Comparison of ENCODE assay signal across 17 cellular contexts in genomic region chr6:37302086-37302686, GRCh38. TPM values are rescaled to one million over a fixed set of nuclear protein-coding genes. Genes with fewer than 3 reads are reported as not detected.
DNase-seq lines count a peak whose midpoint lies in the region; ATAC-seq, FAIRE-seq and TF ChIP-seq lines count a peak whose summit lies in the region.
"Had no signal": no experiment of that assay in that cellular context is flagged by ENCODE, and none has a peak within 500 bp of the region (broad histone marks: within the 10 kb centered on the region; RNA-seq: fewer than 3 reads in every experiment).

No MANE protein-coding gene starts in this region.

- H3K79me2 ChIP-seq in K562 (ENCODE audit: control insufficient read depth, insufficient read depth, low read length): no peaks in the 10 kb centered on the region

- no peak for DNase-seq in cardiac muscle cell (ENCODE audit: low read depth in 1 of 2, low spot score in 1 of 2)
- no peak for DNase-seq in left ventricle myocardium inferior
- peak; percentile 98 for DNase-seq in OCI-M1 (lab: John Stamatoyannopoulos, UW)
- DNase-seq in K562 (ENCODE audit: extremely low read depth in 1 of 4, low spot score in 3 of 4): peak; percentile 94 to 98 (median 96)
- DNase-seq in C1 segment of cervical spinal cord (lab: John Stamatoyannopoulos, UW): no peak
- no peak for DNase-seq in GM19239 (ENCODE audit: insufficient read length, low spot score)
- no peak for DNase-seq in cerebellar cortex (ENCODE audit: low spot score)
- DNase-seq in left cardiac atrium: no peak
- DNase-seq: Caco-2, DMS153, EL, KG1, NCI-H1105, NCI-H1694, NCI-H2227 treated with DMSO at 0.1 percent for 48 hours, NCI-H524 had no signal

- 13% methylated on average over 1 of the region's 1 CpG for WGBS in K562 (ENCODE audit: insufficient coverage, low coverage, missing lambda C conversion rate)

- peak overlapping the region; percentile 67 for H3K27ac ChIP-seq in cardiac muscle cell
- H3K27ac ChIP-seq in left ventricle myocardium inferior (replicated peaks): no peak overlapping the region
- H3K27ac ChIP-seq in K562 (ENCODE audit: extremely low read depth, low read depth, low read length): no peak overlapping the region

- peaks cover 6% of the 10 kb centered on the region for H4K20me1 ChIP-seq in K562 (replicated peaks; ENCODE audit: control insufficient read depth, insufficient read depth, low read length)

- POLR2A ChIA-PET in K562 (lab: Yijun Ruan, JAX): interaction anchor here (0.8 to 2.0 kb wide), 11 partner anchors 9 to 131 kb away, joined by 3 to 25 read pairs (median 3); partner anchors contain the start of genes CMTR1, TBC1D22B and TMEM217

- intact Hi-C loops in left ventricle myocardium inferior (cut with micrococcal nuclease) (no loop called here), K562 (cut with micrococcal nuclease) (loop anchor here (1.0 to 10.0 kb wide), 3 partner anchors 12 to 537 kb away; no protein-coding TSS in a partner anchor), left cardiac atrium (cut with DNase I) (no loop called here)

- no peaks in the 10 kb centered on the region for H3K27me3 ChIP-seq in cardiac muscle cell
- no peaks in the 10 kb centered on the region for H3K27me3 ChIP-seq in left ventricle myocardium inferior (ENCODE audit: low read depth)
- H3K27me3 ChIP-seq in K562 (ENCODE audit: control insufficient read depth in 2 of 2, insufficient read depth in 2 of 2, low read length in 2 of 2): no peaks in the 10 kb centered on the region

- no peaks in the 10 kb centered on the region for H3K9me3 ChIP-seq in cardiac muscle cell (ENCODE audit: low read depth)
- H3K9me3 ChIP-seq in left ventricle myocardium inferior (replicated peaks): no peaks in the 10 kb centered on the region
- no peaks in the 10 kb centered on the region for H3K9me3 ChIP-seq in K562 (replicated peaks; ENCODE audit: control insufficient read depth, insufficient read depth, low read depth, low read length)
- H3K9me3 ChIP-seq: Caco-2 had no signal

- TF ChIP-seq EP300 in K562 (IDR thresholded peaks at IDR 0.05; ENCODE audit: low read length): peak; percentile 100

- CTCF ChIA-PET in K562 (lab: Yijun Ruan, JAX; ENCODE audit: low intra/inter-chr PET ratio): interaction anchor here (0.6 kb wide), 1 partner anchor 138 kb away, joined by 3 read pairs; no protein-coding TSS in a partner anchor

- ATAC-seq in K562 (peak; percentile 95), left cardiac atrium (no peak)
- ATAC-seq: GM23338 had no signal

- H3K36me3 ChIP-seq in cardiac muscle cell (no peaks in the 10 kb centered on the region), left ventricle myocardium inferior (peaks cover 58% of the 10 kb centered on the region), K562 (ENCODE audit: control insufficient read depth, insufficient read depth, low read length) (peaks cover 64% of the 10 kb centered on the region)

- no peaks in the 10 kb centered on the region for H3K9me1 ChIP-seq in K562 (ENCODE audit: control insufficient read depth, insufficient read depth, low read length)

- H3K4me1 ChIP-seq in cardiac muscle cell (ENCODE audit: low read depth): peaks cover 33% of the 10 kb centered on the region
- H3K4me1 ChIP-seq in left ventricle myocardium inferior: peaks cover 8% of the 10 kb centered on the region
- peaks cover 20 to 30% of the 10 kb centered on the region in 2 experiments for H3K4me1 ChIP-seq in K562 (replicated peaks in 1 of 2; ENCODE audit: control insufficient read depth in 2 of 2, insufficient read depth in 2 of 2, low read length in 2 of 2)

- H2AFZ ChIP-seq in K562 (ENCODE audit: low read depth, low read length): no peak overlapping the region
- H2AFZ ChIP-seq: GM23338 had no signal

- BruUV-seq in K562 (replicated peaks; lab: Mats Ljungman, UMichigan): no TSS peak

- no peak overlapping the region for H3K4me3 ChIP-seq in cardiac muscle cell
- no peak overlapping the region for H3K4me3 ChIP-seq in left ventricle myocardium inferior
- no peak overlapping the region for H3K4me3 ChIP-seq in K562
- H3K4me3 ChIP-seq: GM23338 had no signal

- FAIRE-seq in K562 (lab: Jason Lieb, UNC): peak; percentile 97
- no peak for FAIRE-seq in GM19239 (lab: Jason Lieb, UNC)

- H3K9ac ChIP-seq in K562 (ENCODE audit: insufficient read depth in 1 of 2, low read depth in 2 of 2, low read length in 2 of 2): no peak overlapping the region

- TF ChIP-seq POLR2A in K562 (conservative IDR thresholded peaks at IDR 0.05): no peak

- TF ChIP-seq CTCF in cardiac muscle cell (IDR thresholded peaks at IDR 0.05; ENCODE audit: low read depth, low read length) (no peak), left ventricle myocardium inferior (IDR thresholded peaks at IDR 0.05; ENCODE audit: borderline replicate concordance) (no peak), K562 (IDR thresholded peaks at IDR 0.05 in 2 of 3, conservative IDR thresholded peaks at IDR 0.05 in 1 of 3; ENCODE audit: insufficient read depth in 2 of 3, low read depth in 1 of 3, low read length in 3 of 3) (no peak)

- TF ChIP-seq RAD21 in K562 (CRISPR knock-in tag; conservative IDR thresholded peaks at IDR 0.05 in 1 of 2, IDR thresholded peaks at IDR 0.05 in 1 of 2): peak; percentile 3 to 49; a peak in 1 of 4 replicates

- in situ Hi-C loops in K562 (cut with MboI): no loop called here

- H3K4me2 ChIP-seq in K562 (ENCODE audit: insufficient read depth, low read length): peak overlapping the region; percentile 12; the same call in 1 of the 2 replicates
- H3K4me2 ChIP-seq: GM23338 had no signal

RNA-seq across cellular contexts. Expression of gene TMEM217, which starts 44.2 kb away (rescaled TPM):
- 1.3 and 3.8 TPM in 2 replicates for total RNA-seq in cardiac muscle cell
- polyA plus RNA-seq in cardiac muscle cell: 0.82 and 4.5 TPM in 2 replicates
- total RNA-seq in left ventricle myocardium inferior: 0.80 TPM
- total RNA-seq in K562 (2011; cell fraction: chromatin; rRNA removed; ENCODE audit: low replicate concordance): 9.2 and 9.3 TPM in 2 replicates
- 6.8 and 8.0 TPM in 2 replicates for total RNA-seq in K562 (2011; cell fraction: nucleolus; rRNA removed)
- total RNA-seq in K562 (2011; cell fraction: nucleoplasm; rRNA removed): 6.2 and 9.8 TPM in 2 replicates
- total RNA-seq in K562 (2014; rRNA removed): 1.3 and 1.5 TPM in 2 replicates
- 1.6 and 2.4 TPM in 2 replicates for total RNA-seq in K562 (2014; rRNA removed; fragmentation: Illumina TruSeq; extraction: Trizol)
- total RNA-seq in K562 (2015; rRNA removed; fragmentation: Illumina TruSeq; extraction: Trizol): 3.3 and 4.0 TPM in 2 replicates
- 1.9 and 2.0 TPM in 2 replicates for total RNA-seq in K562 (2021)
- polyA plus RNA-seq in K562 (2011; rRNA removed): 5.0 and 8.0 TPM in 2 replicates
- 3.3 and 5.8 TPM in 2 replicates for polyA plus RNA-seq in K562 (2011; cell fraction: cytosol; rRNA removed)
- polyA plus RNA-seq in K562 (2011; cell fraction: nucleus; rRNA removed): 3.6 and 5.0 TPM in 2 replicates
- polyA plus RNA-seq in K562 (2012): 3.2 and 3.5 TPM in 2 replicates
- polyA plus RNA-seq in K562 (2014; fragmentation: Illumina TruSeq; extraction: Trizol): 1.9 and 2.3 TPM in 2 replicates
- 1 to 10 TPM; 1.8 to 1.9 TPM for polyA plus RNA-seq in K562 (2014; fragmentation: Nextera tagmentation; extraction: Ambion mirVana)
- 2.8 and 3.5 TPM in 2 replicates for polyA plus RNA-seq in K562 (2014; rRNA removed)
- 3.4 and 4.8 TPM in 2 replicates for polyA minus RNA-seq in K562 (2011; rRNA and poly(A)+ RNA removed)
- 1.5 and 3.3 TPM in 2 replicates for polyA minus RNA-seq in K562 (2011; cell fraction: cytosol; rRNA and poly(A)+ RNA removed)
- polyA minus RNA-seq in K562 (2011; cell fraction: nucleus; rRNA and poly(A)+ RNA removed): 2.0 and 2.4 TPM in 2 replicates
- total RNA-seq in left cardiac atrium: 1 to 10 TPM in 1 of 2 donors, under 1 TPM in 1; 0.62 to 1.9 TPM
- total RNA-seq: GM23338 had no signal

RNA-seq across cellular contexts. Expression of gene TBC1D22B, which starts 44.6 kb away (rescaled TPM):
- 10.9 and 12.8 TPM in 2 replicates for total RNA-seq in cardiac muscle cell
- polyA plus RNA-seq in cardiac muscle cell: 13.3 and 14.3 TPM in 2 replicates
- total RNA-seq in left ventricle myocardium inferior: 6.1 TPM
- 32.9 and 35.9 TPM in 2 replicates for total RNA-seq in K562 (2011; cell fraction: chromatin; rRNA removed; ENCODE audit: low replicate concordance)
- total RNA-seq in K562 (2011; cell fraction: nucleolus; rRNA removed): 16.1 and 18.0 TPM in 2 replicates
- 22.4 and 25.4 TPM in 2 replicates for total RNA-seq in K562 (2011; cell fraction: nucleoplasm; rRNA removed)
- total RNA-seq in K562 (2014; rRNA removed): 10.9 and 13.0 TPM in 2 replicates
- total RNA-seq in K562 (2014; rRNA removed; fragmentation: Illumina TruSeq; extraction: Trizol): 13.5 and 13.9 TPM in 2 replicates
- 12.3 and 13.1 TPM in 2 replicates for total RNA-seq in K562 (2015; rRNA removed; fragmentation: Illumina TruSeq; extraction: Trizol)
- 16.1 and 17.2 TPM in 2 replicates for total RNA-seq in K562 (2021)
- polyA plus RNA-seq in K562 (2011; rRNA removed): 14.0 and 15.3 TPM in 2 replicates
- 11.5 and 14.7 TPM in 2 replicates for polyA plus RNA-seq in K562 (2011; cell fraction: cytosol; rRNA removed)
- polyA plus RNA-seq in K562 (2011; cell fraction: nucleus; rRNA removed): 22.4 and 24.0 TPM in 2 replicates
- polyA plus RNA-seq in K562 (2012): 12.9 and 19.1 TPM in 2 replicates
- 21.7 and 24.2 TPM in 2 replicates for polyA plus RNA-seq in K562 (2014; fragmentation: Illumina TruSeq; extraction: Trizol)
- 1 to 10 TPM; 4.8 to 6.4 TPM for polyA plus RNA-seq in K562 (2014; fragmentation: Nextera tagmentation; extraction: Ambion mirVana)
- 14.0 and 14.5 TPM in 2 replicates for polyA plus RNA-seq in K562 (2014; rRNA removed)
- polyA minus RNA-seq in K562 (2011; rRNA and poly(A)+ RNA removed): 10.0 and 11.0 TPM in 2 replicates
- polyA minus RNA-seq in K562 (2011; cell fraction: cytosol; rRNA and poly(A)+ RNA removed): 6.8 and 8.6 TPM in 2 replicates
- polyA minus RNA-seq in K562 (2011; cell fraction: nucleus; rRNA and poly(A)+ RNA removed): 11.8 and 14.1 TPM in 2 replicates
- total RNA-seq in left cardiac atrium: 1 to 10 TPM; 6.5 to 8.7 TPM

RNA-seq across cellular contexts. Expression of gene RNF8, which starts 51.6 kb away (rescaled TPM):
- total RNA-seq in cardiac muscle cell (36.8 and 38.5 TPM in 2 replicates), left ventricle myocardium inferior (16.1 TPM), K562 (2014; rRNA removed) (37.3 and 37.5 TPM in 2 replicates), K562 (2014; rRNA removed; fragmentation: Illumina TruSeq; extraction: Trizol) (42.8 and 50.8 TPM in 2 replicates), K562 (2015; rRNA removed; fragmentation: Illumina TruSeq; extraction: Trizol) (38.6 and 45.5 TPM in 2 replicates), K562 (2021) (28.5 and 30.0 TPM in 2 replicates), left cardiac atrium (10 to 100 TPM; 18.1 to 19.1 TPM)
- polyA plus RNA-seq in cardiac muscle cell (49.9 and 55.8 TPM in 2 replicates), K562 (2011; rRNA removed) (28.5 and 35.1 TPM in 2 replicates), K562 (2014; fragmentation: Illumina TruSeq; extraction: Trizol) (42.1 and 47.0 TPM in 2 replicates), K562 (2014; fragmentation: Nextera tagmentation; extraction: Ambion mirVana) (10 to 100 TPM; 10.6 to 13.0 TPM), K562 (2014; rRNA removed) (36.6 and 40.6 TPM in 2 replicates)
- 19.2 and 43.1 TPM in 2 replicates for total RNA-seq in K562 (2011; cell fraction: chromatin; rRNA removed; ENCODE audit: low replicate concordance)
- total RNA-seq in K562 (2011; cell fraction: nucleolus; rRNA removed): 12.0 and 14.1 TPM in 2 replicates
- total RNA-seq in K562 (2011; cell fraction: nucleoplasm; rRNA removed): 25.6 and 32.9 TPM in 2 replicates
- 10.9 and 16.7 TPM in 2 replicates for polyA plus RNA-seq in K562 (2011; cell fraction: cytosol; rRNA removed)
- 18.9 and 21.9 TPM in 2 replicates for polyA plus RNA-seq in K562 (2011; cell fraction: nucleus; rRNA removed)
- 19.3 and 25.3 TPM in 2 replicates for polyA plus RNA-seq in K562 (2012)
- 24.9 and 30.1 TPM in 2 replicates for polyA minus RNA-seq in K562 (2011; rRNA and poly(A)+ RNA removed)
- 9.1 and 14.6 TPM in 2 replicates for polyA minus RNA-seq in K562 (2011; cell fraction: cytosol; rRNA and poly(A)+ RNA removed)
- polyA minus RNA-seq in K562 (2011; cell fraction: nucleus; rRNA and poly(A)+ RNA removed): 14.9 and 28.0 TPM in 2 replicates

Comparison
In these comparisons a context has a peak if more than half of its experiments do, and no peak if none do; other contexts are left out.
1. DNase-seq: peak in OCI-M1 (single experiment) and K562 (4 of 4); none in cardiac muscle cell (0 of 2), left ventricle myocardium inferior (single experiment), C1 segment of cervical spinal cord (0 of 14), GM19239 (single experiment), cerebellar cortex (single experiment) and left cardiac atrium (single experiment).